ENCODE assay signal across 1 cellular context in the genomic region with DNA sequence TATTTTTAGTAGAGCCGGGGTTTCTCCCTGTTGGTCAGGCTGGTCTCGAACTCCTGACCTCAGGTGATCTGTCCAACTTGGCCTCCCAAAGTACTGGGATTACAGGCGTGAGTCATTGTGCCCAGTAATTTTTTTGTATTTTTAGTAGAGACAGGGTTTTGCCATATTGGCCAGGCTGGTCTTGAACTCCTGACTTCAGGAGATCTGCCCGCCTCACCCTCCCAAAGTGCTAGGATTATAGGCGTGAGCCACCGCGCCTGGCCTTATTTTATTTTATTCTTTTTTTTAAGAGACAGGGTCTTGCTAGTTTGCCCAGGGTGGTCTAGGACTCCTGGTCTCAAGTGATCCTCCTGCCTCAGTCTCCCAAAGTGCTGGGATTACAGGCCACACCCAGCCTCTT. TPM values are rescaled to one million over a fixed set of nuclear protein-coding genes. Genes with fewer than 3 reads are reported as not detected.
"Had no signal": no experiment of that assay in that cellular context is flagged by ENCODE, and none has a peak within 500 bp of the region (broad histone marks: within the 10 kb centered on the region; RNA-seq: fewer than 3 reads in every experiment).

No MANE protein-coding gene starts in this region.

RNA-seq across cellular contexts. Expression of a gene that starts 1.3 kb away (rescaled TPM):
- polyA plus RNA-seq: hepatocyte had no signal
